ENCODE assay signal across 16 cellular contexts in the genomic region with DNA sequence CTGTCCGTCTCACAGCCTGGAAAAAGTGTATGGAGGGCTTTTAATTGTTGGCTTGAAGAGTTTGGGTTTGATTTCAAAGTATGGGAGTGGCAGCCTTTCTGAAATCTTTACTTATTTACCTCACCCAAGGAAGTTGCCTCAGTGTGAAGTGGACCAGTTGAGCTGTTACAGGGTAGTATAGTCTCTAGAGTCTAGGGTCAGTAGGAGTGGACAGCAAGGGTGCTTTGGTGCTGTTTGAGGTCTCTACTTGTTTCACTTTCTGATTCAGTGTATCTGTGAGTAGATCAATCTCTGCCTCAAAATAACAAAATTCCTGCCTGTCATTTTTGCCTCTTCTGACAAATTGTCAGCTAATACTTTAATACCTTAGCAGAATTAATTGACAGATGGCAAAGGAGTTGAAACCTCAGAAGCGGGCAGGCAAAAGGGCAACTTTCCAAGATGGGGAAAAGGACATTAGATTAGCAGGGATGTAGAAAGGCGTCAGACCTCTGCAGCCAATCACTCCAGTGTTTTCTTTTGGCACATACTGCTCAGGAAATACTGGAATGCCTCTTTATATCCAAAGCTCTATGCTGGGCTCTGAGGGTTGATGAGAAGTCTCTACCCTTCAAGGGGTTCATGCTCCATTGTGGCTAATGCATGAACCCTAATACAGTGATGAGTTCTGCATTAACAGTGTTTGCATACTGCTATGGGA. TPM values are rescaled to one million over a fixed set of nuclear protein-coding genes. Genes with fewer than 3 reads are reported as not detected.
A peak's percentile ranks its signal among the peaks of the same experiment; 100 is the strongest.
DNase-seq lines count a peak whose midpoint lies in the region; ATAC-seq, FAIRE-seq and TF ChIP-seq lines count a peak whose summit lies in the region.
"Had no signal": no experiment of that assay in that cellular context is flagged by ENCODE, and none has a peak within 500 bp of the region (broad histone marks: within the 10 kb centered on the region; RNA-seq: fewer than 3 reads in every experiment).

No MANE protein-coding gene starts in this region.

- H3K27me3 Mint-ChIP-seq in stimulated activated naive CD8-positive, alpha-beta T cell treated with anti-CD3 and anti-CD28 coated beads, Interleukin-15, Interleukin-2, amounts not matched to agents 100 ng/mL and 50 ng/mL, for 24 hours, result no peaks in the 10 kb centered on the region
- no peaks in the 10 kb centered on the region for H3K27me3 Mint-ChIP-seq in stimulated activated naive CD8-positive, alpha-beta T cell treated with anti-CD3 and anti-CD28 coated beads, Interleukin-15, amount 100 ng/mL, for 72 hours
- H3K27me3 Mint-ChIP-seq in astrocyte (ENCODE audit: low read depth, unreplicated experiment), result no peaks in the 10 kb centered on the region

- peak overlapping the region; percentile 7 for H3K27ac Mint-ChIP-seq in stimulated activated naive CD8-positive, alpha-beta T cell treated with anti-CD3 and anti-CD28 coated beads, Interleukin-15, Interleukin-2, amounts not matched to agents 100 ng/mL and 50 ng/mL, for 24 hours
- peak overlapping the region in 1 of 2 donors; percentile 45 for H3K27ac Mint-ChIP-seq in stimulated activated naive CD8-positive, alpha-beta T cell treated with anti-CD3 and anti-CD28 coated beads, Interleukin-15, amount 100 ng/mL, for 72 hours
- peak overlapping the region; percentile 44 for H3K27ac Mint-ChIP-seq in astrocyte (ENCODE audit: unreplicated experiment)

- H3K9ac ChIP-seq in astrocyte (ENCODE audit: low read length) (no peak overlapping the region), HepG2 (ENCODE audit: insufficient read depth, low read depth, low read length) (no peak overlapping the region)

- TF ChIP-seq EP300 in HepG2 (IDR thresholded peaks at IDR 0.05; ENCODE audit: low read depth in 2 of 2, low read length in 2 of 2) (no peak), HepG2 (CRISPR knock-in tag; IDR thresholded peaks at IDR 0.05; ENCODE audit: borderline replicate concordance) (no peak), suprapubic skin (IDR thresholded peaks at IDR 0.05) (no peak)

- H4K20me1 ChIP-seq in astrocyte (ENCODE audit: insufficient read depth, low read length) (peaks cover 95% of the 10 kb centered on the region), HepG2 (ENCODE audit: insufficient read depth, low read length) (peaks cover 50% of the 10 kb centered on the region)

- TF ChIP-seq POLR2A in HepG2 (IDR thresholded peaks at IDR 0.05; ENCODE audit: insufficient read depth in 1 of 2, low read depth in 2 of 2, low read length in 2 of 2), result no peak
- no peak for TF ChIP-seq POLR2A in uterus (IDR thresholded peaks at IDR 0.05)
- TF ChIP-seq POLR2A in suprapubic skin (IDR thresholded peaks at IDR 0.05), result no peak

- H3K4me2 ChIP-seq in astrocyte (ENCODE audit: low read length) (no peak overlapping the region), HepG2 (ENCODE audit: low read depth, low read length) (0 out of 2 replicates have a peak overlapping the region, but pooled peaks have one; percentile 36)

- BruUV-seq in HepG2 (replicated peaks; lab: Mats Ljungman, UMichigan), result no TSS peak

- intact Hi-C loops in HepG2 (cut with micrococcal nuclease; ENCODE audit: unreplicated experiment), result no loop called here
- intact Hi-C loops in uterus (cut with DNase I; ENCODE audit: low total_unique reads), result no loop called here

- H3K27me3 ChIP-seq in astrocyte (ENCODE audit: insufficient read depth, low read length) (no peaks in the 10 kb centered on the region), HepG2 (ENCODE audit: control insufficient read depth in 1 of 2, insufficient read depth in 2 of 2, low read length in 2 of 2) (no peaks in the 10 kb centered on the region), uterus (no peaks in the 10 kb centered on the region), suprapubic skin (no peaks in the 10 kb centered on the region)

- peaks cover 37% of the 10 kb centered on the region for H3K36me3 Mint-ChIP-seq in stimulated activated naive CD8-positive, alpha-beta T cell treated with anti-CD3 and anti-CD28 coated beads, Interleukin-15, Interleukin-2, amounts not matched to agents 100 ng/mL and 50 ng/mL, for 24 hours (ENCODE audit: low read depth)
- peaks cover 15% of the 10 kb centered on the region for H3K36me3 Mint-ChIP-seq in astrocyte (ENCODE audit: low read depth, unreplicated experiment)

- no peak for TF ChIP-seq RAD21 in HepG2 (CRISPR knock-in tag; IDR thresholded peaks at IDR 0.05)

- 95% methylated on average over 3 of the region's 3 CpGs for WGBS in HepG2 (ENCODE audit: low lambda C conversion rate)
- WGBS in suprapubic skin, result 80% methylated on average over 3 of the region's 3 CpGs

- CTCF ChIA-PET in HepG2 (lab: Yijun Ruan, JAX; ENCODE audit: low intra/inter-chr PET ratio, low total read pairs), result no interaction called here

- in situ Hi-C loops in HepG2 (cut with HindIII; ENCODE audit: extremely low pct_ligation_motif_present, low pct_unique_long_range_greater_than_20kb), result no loop called here

- H3K79me2 ChIP-seq in astrocyte (ENCODE audit: insufficient read depth, low read length) (peaks cover 95% of the 10 kb centered on the region), HepG2 (ENCODE audit: insufficient read depth, low read length) (peaks cover 80% of the 10 kb centered on the region)

- H3K27ac ChIP-seq in astrocyte (ENCODE audit: low read depth, low read length) (no peak overlapping the region), HepG2 (ENCODE audit: extremely low read length, insufficient read depth, low read length) (peak overlapping the region; percentile 7), uterus (no peak overlapping the region), suprapubic skin (no peak overlapping the region)
- H3K27ac ChIP-seq: skin epidermis had no signal

- H2AFZ ChIP-seq in astrocyte (ENCODE audit: low read depth, low read length) (no peak overlapping the region), HepG2 (ENCODE audit: low read length) (no peak overlapping the region)

- no peak for ATAC-seq in stimulated activated naive CD8-positive, alpha-beta T cell treated with anti-CD3 and anti-CD28 coated beads, Interleukin-15, amount 100 ng/mL, for 72 hours
- ATAC-seq in HepG2, result no peak

- TF ChIP-seq CTCF in astrocyte (IDR thresholded peaks at IDR 0.05; ENCODE audit: insufficient read depth, low read depth, low read length), result no peak
- no peak for TF ChIP-seq CTCF in HepG2 (CRISPR knock-in tag; IDR thresholded peaks at IDR 0.05)
- no peak for TF ChIP-seq CTCF in uterus (IDR thresholded peaks at IDR 0.05)
- no peak for TF ChIP-seq CTCF in suprapubic skin (IDR thresholded peaks at IDR 0.05)

- H3K9me3 Mint-ChIP-seq in stimulated activated naive CD8-positive, alpha-beta T cell treated with anti-CD3 and anti-CD28 coated beads, Interleukin-15, Interleukin-2, amounts not matched to agents 100 ng/mL and 50 ng/mL, for 24 hours, result no peaks in the 10 kb centered on the region
- H3K9me3 Mint-ChIP-seq in stimulated activated naive CD8-positive, alpha-beta T cell treated with anti-CD3 and anti-CD28 coated beads, Interleukin-15, amount 100 ng/mL, for 72 hours, result no peaks in the 10 kb centered on the region
- no peaks in the 10 kb centered on the region for H3K9me3 Mint-ChIP-seq in astrocyte (ENCODE audit: unreplicated experiment)
- H3K9me3 Mint-ChIP-seq: nephron had no signal

- peaks cover 6% of the 10 kb centered on the region for H3K4me1 ChIP-seq in astrocyte (ENCODE audit: insufficient read depth, low read length)
- peaks cover 67% of the 10 kb centered on the region for H3K4me1 ChIP-seq in HepG2 (ENCODE audit: insufficient read depth, low read length)
- H3K4me1 ChIP-seq in uterus, result peaks cover 0 to 25% of the 10 kb centered on the region in 2 donors
- peaks cover 59% of the 10 kb centered on the region for H3K4me1 ChIP-seq in suprapubic skin

- H3K9me3 ChIP-seq in astrocyte (ENCODE audit: insufficient read depth, low read depth, low read length), result no peaks in the 10 kb centered on the region
- no peaks in the 10 kb centered on the region for H3K9me3 ChIP-seq in HepG2 (ENCODE audit: low read length)
- H3K9me3 ChIP-seq in uterus, result no peaks in the 10 kb centered on the region
- H3K9me3 ChIP-seq in suprapubic skin, result no peaks in the 10 kb centered on the region

- POLR2A ChIA-PET in HepG2 (lab: Yijun Ruan, JAX), result no interaction called here

- no peak overlapping the region for H3K4me3 Mint-ChIP-seq in stimulated activated naive CD8-positive, alpha-beta T cell treated with anti-CD3 and anti-CD28 coated beads, Interleukin-15, Interleukin-2, amounts not matched to agents 100 ng/mL and 50 ng/mL, for 24 hours
- H3K4me3 Mint-ChIP-seq in stimulated activated naive CD8-positive, alpha-beta T cell treated with anti-CD3 and anti-CD28 coated beads, Interleukin-15, amount 100 ng/mL, for 72 hours, result peak overlapping the region in 1 of 2 donors; percentile 2
- no peak overlapping the region for H3K4me3 Mint-ChIP-seq in astrocyte (ENCODE audit: unreplicated experiment)
- H3K4me3 Mint-ChIP-seq: nephron had no signal

- no peak for DNase-seq in stimulated activated naive CD8-positive, alpha-beta T cell treated with anti-CD3 and anti-CD28 coated beads, Interleukin-15, amount 100 ng/mL, for 72 hours
- DNase-seq in astrocyte (ENCODE audit: low read depth) (no peak), HepG2 (ENCODE audit: low spot score) (no peak), occipital lobe (lab: John Stamatoyannopoulos, UW) (no peak), HCEC 1CT (no peak), uterus (no peak), suprapubic skin (ENCODE audit: low spot score in 2 of 2) (no peak)
- DNase-seq: activated CD4-positive, alpha-beta T cell treated with anti-CD3 and anti-CD28 coated beads, Interleukin-2, amount 50 U/mL, for 1 hour; AML-193; amygdala; H7; SW 1271 had no signal

- H3K4me1 Mint-ChIP-seq in stimulated activated naive CD8-positive, alpha-beta T cell treated with anti-CD3 and anti-CD28 coated beads, Interleukin-15, Interleukin-2, amounts not matched to agents 100 ng/mL and 50 ng/mL, for 24 hours (ENCODE audit: low read depth), result peaks cover 67% of the 10 kb centered on the region
- H3K4me1 Mint-ChIP-seq in stimulated activated naive CD8-positive, alpha-beta T cell treated with anti-CD3 and anti-CD28 coated beads, Interleukin-15, amount 100 ng/mL, for 72 hours, result peaks cover 58% of the 10 kb centered on the region
- H3K4me1 Mint-ChIP-seq in astrocyte (ENCODE audit: low read depth, unreplicated experiment), result peaks cover 32% of the 10 kb centered on the region

- FAIRE-seq in astrocyte (lab: Jason Lieb, UNC) (no peak), HepG2 (lab: Jason Lieb, UNC) (no peak)
- FAIRE-seq: endometrium had no signal

- H3K4me3 ChIP-seq in astrocyte (ENCODE audit: insufficient read depth, low read depth, low read length) (no peak overlapping the region), HepG2 (replicated peaks in 1 of 3; ENCODE audit: insufficient read depth in 1 of 3, low read depth in 2 of 3, low read length in 3 of 3) (no peak overlapping the region), uterus (no peak overlapping the region), suprapubic skin (no peak overlapping the region)
- H3K4me3 ChIP-seq: skin epidermis had no signal

- H3K36me3 ChIP-seq in astrocyte (ENCODE audit: insufficient read depth, low read length), result peaks cover 17% of the 10 kb centered on the region
- H3K36me3 ChIP-seq in HepG2 (replicated peaks in 1 of 2; ENCODE audit: control insufficient read depth in 1 of 2, insufficient read depth in 2 of 2, low read length in 2 of 2), result peaks cover 8 to 19% of the 10 kb centered on the region in 2 experiments
- no peaks in the 10 kb centered on the region for H3K36me3 ChIP-seq in uterus
- H3K36me3 ChIP-seq in suprapubic skin, result peaks cover 19% of the 10 kb centered on the region

RNA-seq across cellular contexts. Expression of a gene that starts 5.9 kb away (rescaled TPM):
- total RNA-seq in astrocyte (93.2 and 96.0 TPM in 2 replicates), HepG2 (2016; rRNA removed; fragmentation: Illumina TruSeq; extraction: Trizol) (36.0 and 39.6 TPM in 2 replicates), occipital lobe (55.7 TPM), uterus (10 to 100 TPM; 14.4 to 53.3 (median 39.8) TPM), suprapubic skin (100 to 1,000 TPM in 2 of 4 donors, 10 to 100 TPM in 2; 85.4 to 219 (median 97.0) TPM)
- 6.9 and 9.8 TPM in 2 replicates for total RNA-seq in HepG2 (2016; cell fraction: cytosol; rRNA removed; fragmentation: Illumina TruSeq; extraction: Trizol; ENCODE audit: low read depth)
- total RNA-seq in HepG2 (2016; cell fraction: insoluble cytoplasmic fraction; rRNA removed; fragmentation: Illumina TruSeq; extraction: Trizol), result 32.9 and 46.7 TPM in 2 replicates
- total RNA-seq in HepG2 (2016; cell fraction: membrane; rRNA removed; fragmentation: Illumina TruSeq; extraction: Trizol), result 21.9 and 25.6 TPM in 2 replicates
- total RNA-seq in HepG2 (2016; cell fraction: nucleus; rRNA removed; fragmentation: Illumina TruSeq; extraction: Trizol), result 19.5 and 24.2 TPM in 2 replicates
- polyA plus RNA-seq in HepG2 (2011; rRNA removed), result 23.6 and 26.7 TPM in 2 replicates
- polyA plus RNA-seq in HepG2 (2011; cell fraction: cytosol; rRNA removed), result 15.6 and 17.2 TPM in 2 replicates
- 26.4 and 26.9 TPM in 2 replicates for polyA plus RNA-seq in HepG2 (2011; cell fraction: nucleus; rRNA removed)
- 41.9 and 63.6 TPM in 2 replicates for polyA plus RNA-seq in HepG2 (2012)
- 5.8 and 6.0 TPM in 2 replicates for polyA plus RNA-seq in HepG2 (2016; cell fraction: cytosol; fragmentation: Illumina TruSeq; extraction: Trizol; ENCODE audit: low read depth)
- 25.1 and 25.8 TPM in 2 replicates for polyA plus RNA-seq in HepG2 (2016; cell fraction: insoluble cytoplasmic fraction; fragmentation: Illumina TruSeq; extraction: Trizol; ENCODE audit: low read depth)
- polyA plus RNA-seq in HepG2 (2016; cell fraction: membrane; fragmentation: Illumina TruSeq; extraction: Trizol; ENCODE audit: low read depth), result 11.3 and 11.7 TPM in 2 replicates
- 29.2 and 33.3 TPM in 2 replicates for polyA plus RNA-seq in HepG2 (2016; cell fraction: nucleus; fragmentation: Illumina TruSeq; extraction: Trizol; ENCODE audit: insufficient read depth, low read depth)
- polyA minus RNA-seq in HepG2 (2011; rRNA and poly(A)+ RNA removed; ENCODE audit: low replicate concordance), result 14.2 and 29.8 TPM in 2 replicates
- polyA minus RNA-seq in HepG2 (2011; cell fraction: cytosol; rRNA and poly(A)+ RNA removed), result 44.8 and 47.5 TPM in 2 replicates
- polyA minus RNA-seq in HepG2 (2011; cell fraction: nucleus; rRNA and poly(A)+ RNA removed), result 35.3 and 56.2 TPM in 2 replicates

RNA-seq across cellular contexts. Expression of a gene that starts 44.3 kb away (rescaled TPM):
- total RNA-seq in astrocyte, result 25.2 and 28.3 TPM in 2 replicates
- 19.5 and 19.9 TPM in 2 replicates for total RNA-seq in HepG2 (2016; rRNA removed; fragmentation: Illumina TruSeq; extraction: Trizol)
- 9.4 and 11.1 TPM in 2 replicates for total RNA-seq in HepG2 (2016; cell fraction: cytosol; rRNA removed; fragmentation: Illumina TruSeq; extraction: Trizol; ENCODE audit: low read depth)
- total RNA-seq in HepG2 (2016; cell fraction: insoluble cytoplasmic fraction; rRNA removed; fragmentation: Illumina TruSeq; extraction: Trizol), result 17.0 and 23.9 TPM in 2 replicates
- total RNA-seq in HepG2 (2016; cell fraction: membrane; rRNA removed; fragmentation: Illumina TruSeq; extraction: Trizol), result 12.8 and 14.0 TPM in 2 replicates
- 17.5 and 19.2 TPM in 2 replicates for total RNA-seq in HepG2 (2016; cell fraction: nucleus; rRNA removed; fragmentation: Illumina TruSeq; extraction: Trizol)
- 8.2 and 9.4 TPM in 2 replicates for polyA plus RNA-seq in HepG2 (2011; rRNA removed)
- polyA plus RNA-seq in HepG2 (2011; cell fraction: cytosol; rRNA removed), result 5.9 and 8.7 TPM in 2 replicates
- 21.6 and 24.9 TPM in 2 replicates for polyA plus RNA-seq in HepG2 (2011; cell fraction: nucleus; rRNA removed)
- polyA plus RNA-seq in HepG2 (2012), result 11.0 TPM in 2 replicates
- 4.5 and 5.7 TPM in 2 replicates for polyA plus RNA-seq in HepG2 (2016; cell fraction: cytosol; fragmentation: Illumina TruSeq; extraction: Trizol; ENCODE audit: low read depth)
- polyA plus RNA-seq in HepG2 (2016; cell fraction: insoluble cytoplasmic fraction; fragmentation: Illumina TruSeq; extraction: Trizol; ENCODE audit: low read depth), result 16.4 and 20.9 TPM in 2 replicates
- polyA plus RNA-seq in HepG2 (2016; cell fraction: membrane; fragmentation: Illumina TruSeq; extraction: Trizol; ENCODE audit: low read depth), result 7.0 and 8.7 TPM in 2 replicates
- 28.4 and 31.5 TPM in 2 replicates for polyA plus RNA-seq in HepG2 (2016; cell fraction: nucleus; fragmentation: Illumina TruSeq; extraction: Trizol; ENCODE audit: insufficient read depth, low read depth)
- polyA minus RNA-seq in HepG2 (2011; rRNA and poly(A)+ RNA removed; ENCODE audit: low replicate concordance), result 5.1 and 13.8 TPM in 2 replicates
- polyA minus RNA-seq in HepG2 (2011; cell fraction: cytosol; rRNA and poly(A)+ RNA removed), result 5.4 and 7.3 TPM in 2 replicates
- polyA minus RNA-seq in HepG2 (2011; cell fraction: nucleus; rRNA and poly(A)+ RNA removed), result 12.6 and 17.2 TPM in 2 replicates
- 37.0 TPM for total RNA-seq in occipital lobe
- total RNA-seq in uterus, result 10 to 100 TPM; 12.9 to 56.4 (median 27.8) TPM
- 10 to 100 TPM; 18.7 to 26.4 (median 23.0) TPM for total RNA-seq in suprapubic skin
